In genomic region chr14:79111963-79112362, GRCh38 we compare ENCODE assay signal across 14 cellular contexts.
"Had no signal": no experiment of that assay in that cellular context is flagged by ENCODE, and none has a peak within 500 bp of the region (broad histone marks: within the 10 kb centered on the region; RNA-seq: fewer than 3 reads in every experiment).

No MANE protein-coding gene starts in this region.

- DNase-seq: activated CD4-positive, alpha-beta T cell treated with anti-CD3 and anti-CD28 coated beads, Interleukin-2, amount 50 U/mL, for 4 hours; activated CD4-positive, CD25-positive, alpha-beta regulatory T cell treated with anti-CD3 and anti-CD28 coated beads, Interleukin-2, amount 50 U/mL, for 72 hours; activated effector memory CD4-positive, alpha-beta T cell treated with Interleukin-2 at 50 U/mL for 16 hours; activated T-cell treated with anti-CD3 and anti-CD28 coated beads, Interleukin-2, amount 50 U/mL, for 1 hour; amygdala; brain microvascular endothelial cell; cerebellar nuclear complex; heart right ventricle; left ventricle myocardium inferior; upper lobe of left lung had no signal

- H3K9me3 Mint-ChIP-seq: activated naive CD4-positive, alpha-beta T cell treated with anti-CD3 and anti-CD28 coated beads, Interleukin-2, amount 50 U/mL, for 24 hours had no signal

- H3K36me3 ChIP-seq: brain microvascular endothelial cell, heart right ventricle, left ventricle myocardium inferior, upper lobe of left lung had no signal

- H3K36me3 Mint-ChIP-seq: activated naive CD4-positive, alpha-beta T cell treated with anti-CD3 and anti-CD28 coated beads, Interleukin-2, amount 50 U/mL, for 24 hours; memory B cell; stimulated activated memory B cell treated with anti-CD40 and anti-IgM and Interleukin-4, amounts not matched to agents 10 μg/mL and 1 μg/mL and 100 μg/mL, for 72 hours had no signal

- H3K4me3 Mint-ChIP-seq: activated naive CD4-positive, alpha-beta T cell treated with anti-CD3 and anti-CD28 coated beads, Interleukin-2, amount 50 U/mL, for 24 hours; memory B cell; neural crest cell; stimulated activated memory B cell treated with anti-CD40 and anti-IgM and Interleukin-4, amounts not matched to agents 10 μg/mL and 1 μg/mL and 100 μg/mL, for 72 hours had no signal

- H3K4me3 ChIP-seq: heart right ventricle, left ventricle myocardium inferior, upper lobe of left lung had no signal

- H3K27ac ChIP-seq: brain microvascular endothelial cell, heart right ventricle, left ventricle myocardium inferior, upper lobe of left lung had no signal

- H3K27me3 ChIP-seq: brain microvascular endothelial cell, heart right ventricle, upper lobe of left lung had no signal

- H3K9me3 ChIP-seq: heart right ventricle, left ventricle myocardium inferior, upper lobe of left lung had no signal

- H3K27me3 Mint-ChIP-seq: activated naive CD4-positive, alpha-beta T cell treated with anti-CD3 and anti-CD28 coated beads, Interleukin-2, amount 50 U/mL, for 24 hours; stimulated activated memory B cell treated with anti-CD40 and anti-IgM and Interleukin-4, amounts not matched to agents 10 μg/mL and 1 μg/mL and 100 μg/mL, for 72 hours had no signal

- H3K27ac Mint-ChIP-seq: activated naive CD4-positive, alpha-beta T cell treated with anti-CD3 and anti-CD28 coated beads, Interleukin-2, amount 50 U/mL, for 24 hours; memory B cell; stimulated activated memory B cell treated with anti-CD40 and anti-IgM and Interleukin-4, amounts not matched to agents 10 μg/mL and 1 μg/mL and 100 μg/mL, for 72 hours had no signal

- H3K4me1 Mint-ChIP-seq: activated naive CD4-positive, alpha-beta T cell treated with anti-CD3 and anti-CD28 coated beads, Interleukin-2, amount 50 U/mL, for 24 hours; memory B cell; stimulated activated memory B cell treated with anti-CD40 and anti-IgM and Interleukin-4, amounts not matched to agents 10 μg/mL and 1 μg/mL and 100 μg/mL, for 72 hours had no signal

- H3K4me1 ChIP-seq: heart right ventricle, left ventricle myocardium inferior, upper lobe of left lung had no signal
